Comparison of ENCODE assay signal across 9 cellular contexts in the genomic region with DNA sequence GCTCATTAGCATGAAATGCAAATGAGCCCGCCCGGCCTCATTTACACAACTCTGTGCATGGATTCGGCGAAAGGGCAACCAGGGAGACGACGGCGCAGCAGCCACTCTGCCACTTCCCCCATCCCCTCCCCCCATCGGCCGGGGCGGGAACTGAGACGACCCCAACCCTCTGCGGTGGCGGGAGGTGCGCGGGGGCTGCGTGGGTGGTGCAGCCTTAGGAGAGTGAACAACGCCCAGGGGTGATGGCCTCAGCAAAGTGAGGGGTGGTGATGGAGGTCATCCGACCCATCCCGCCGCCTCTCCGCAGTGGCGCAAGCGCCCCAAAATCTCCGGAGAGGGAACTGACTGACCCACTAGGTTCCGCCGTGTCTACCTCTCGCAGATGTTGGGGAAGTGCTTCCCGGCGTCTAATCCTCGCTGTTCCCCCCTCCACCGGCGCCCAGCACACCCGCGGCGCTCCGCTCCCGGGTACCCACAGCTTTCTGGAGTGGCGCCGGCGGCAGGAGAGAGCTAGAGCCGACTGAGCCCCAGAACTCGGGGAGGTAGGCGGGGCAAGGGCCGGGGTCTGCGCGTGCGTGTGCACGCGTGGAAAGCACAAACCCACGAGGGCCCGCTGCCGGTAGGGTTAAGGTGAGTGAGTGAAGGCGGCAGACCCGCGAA. TPM values are rescaled to one million over a fixed set of nuclear protein-coding genes. Genes with fewer than 3 reads are reported as not detected.
DNase-seq lines count a peak whose midpoint lies in the region; ATAC-seq, FAIRE-seq and TF ChIP-seq lines count a peak whose summit lies in the region.
"Had no signal": no experiment of that assay in that cellular context is flagged by ENCODE, and none has a peak within 500 bp of the region (broad histone marks: within the 10 kb centered on the region; RNA-seq: fewer than 3 reads in every experiment).

No MANE protein-coding gene starts in this region.

- no peak for TF ChIP-seq POLR2A in H1 (IDR thresholded peaks at IDR 0.05; ENCODE audit: control extremely low read depth in 1 of 2, low read depth in 2 of 2, low read length in 2 of 2)

- H3K79me2 ChIP-seq in H1 (ENCODE audit: control insufficient read depth in 1 of 2, insufficient read depth in 2 of 2, low read length in 2 of 2): no peaks in the 10 kb centered on the region

- no peak overlapping the region for H2BK120ac ChIP-seq in H1 (replicated peaks; ENCODE audit: low read depth, low read length)

- H2BK15ac ChIP-seq in H1 (ENCODE audit: low read length): no peak overlapping the region

- H3K18ac ChIP-seq in H1 (ENCODE audit: extremely low read depth, low read length): peak overlapping the region; percentile 32

- no peak overlapping the region for H3K4ac ChIP-seq in H1 (replicated peaks; ENCODE audit: insufficient read length, low read depth, low read length)

- TF ChIP-seq RAD21 in H1 (IDR thresholded peaks at IDR 0.05 in 1 of 2, conservative IDR thresholded peaks at IDR 0.05 in 1 of 2; ENCODE audit: low read depth in 2 of 2, low read length in 2 of 2): no peak

- H3K27ac ChIP-seq in H1 (ENCODE audit: low read depth, low read length): no peak overlapping the region

- no peak for TF ChIP-seq CTCF in H1 (IDR thresholded peaks at IDR 0.05; ENCODE audit: control extremely low read depth in 1 of 3, insufficient read depth in 1 of 3, low read depth in 1 of 3, low read length in 3 of 3)

- H4K8ac ChIP-seq in H1 (ENCODE audit: extremely low read depth, insufficient read depth, low read length): peak overlapping the region; percentile 87; the same call in 1 of the 2 replicates

- peak overlapping the region; percentile 75 to 91 for H3K4me2 ChIP-seq in H1 (ENCODE audit: insufficient read depth in 1 of 2, low read depth in 2 of 2, low read length in 2 of 2)

- H2AFZ ChIP-seq in H1 (ENCODE audit: low read length): no peak overlapping the region

- H2BK20ac ChIP-seq in H1 (ENCODE audit: low read length): no peak overlapping the region

- no peak overlapping the region for H4K91ac ChIP-seq in H1 (replicated peaks; ENCODE audit: insufficient read length, low read length)

- ATAC-seq in sciatic nerve (peak; percentile 3), GM19351 (IDR thresholded peaks at IDR 0.05; ENCODE audit: unreplicated experiment) (no peak)

- no peak for TF ChIP-seq EP300 in H1 (IDR thresholded peaks at IDR 0.05; ENCODE audit: borderline replicate concordance in 1 of 2, low read depth in 2 of 2, low read length in 2 of 2)

- no peak overlapping the region for H2AK5ac ChIP-seq in H1 (ENCODE audit: low read depth, low read length)

- DNase-seq in ELF-1 (ENCODE audit: low read depth, low spot score) (peak; percentile 57), NCI-H526 (lab: John Stamatoyannopoulos, UW) (peak; percentile 73 to 89), H1 (ENCODE audit: low read depth in 1 of 2, low spot score in 2 of 2) (peak in 1 of 2 experiments; percentile 82), sciatic nerve (ENCODE audit: low spot score) (no peak), NCI-H510A treated with DMSO at 0.1 percent for 48 hours (lab: John Stamatoyannopoulos, UW) (no peak), NCI-H1417 (lab: John Stamatoyannopoulos, UW) (no peak), SKM-1 (lab: John Stamatoyannopoulos, UW; ENCODE audit: unreplicated experiment) (no peak)

- H3K27me3 ChIP-seq in H1 (replicated peaks in 1 of 4; ENCODE audit: control insufficient read depth in 3 of 4, extremely low read depth in 1 of 4, insufficient read depth in 3 of 4, low read length in 3 of 4): peaks cover 25 to 60% (median 51%) of the 10 kb centered on the region in 4 experiments

- H3K56ac ChIP-seq in H1 (replicated peaks; ENCODE audit: insufficient read length, low read depth, low read length): no peak overlapping the region

- H4K5ac ChIP-seq in H1 (ENCODE audit: insufficient read length, low read depth, low read length): no peak overlapping the region

- WGBS in H1 (ENCODE audit: extremely low coverage in 1 of 2, insufficient coverage in 1 of 2, insufficient read length in 1 of 2, insufficient replicate concordance in 2 of 2, low coverage in 1 of 2, low lambda C conversion rate in 2 of 2, missing lambda C conversion rate in 1 of 2), 2 experiments: 3% methylated on average over 39 of the region's 55 CpGs; no CpG with 5 or more reads in 1 of the 2 experiments

- H3K79me1 ChIP-seq in H1 (ENCODE audit: low read depth, low read length): no peaks in the 10 kb centered on the region

- peaks cover 17% of the 10 kb centered on the region; the same call in 1 of the 2 replicates for H3K23me2 ChIP-seq in H1 (ENCODE audit: low read depth, low read length)

- no peaks in the 10 kb centered on the region for H3K36me3 ChIP-seq in H1 (ENCODE audit: control insufficient read depth in 2 of 4, insufficient read depth in 4 of 4, low read length in 3 of 4)

- no peak overlapping the region for H3K23ac ChIP-seq in H1 (ENCODE audit: insufficient read length)

- POLR2A ChIA-PET in H1 (lab: Charles Lee; ENCODE audit: partially characterized antibody): interaction anchor here (1.2 to 1.9 kb wide), 3 partner anchors 9 to 17 kb away, joined by 5 to 7 read pairs (median 5); no protein-coding TSS in a partner anchor

- no peak overlapping the region for H2BK12ac ChIP-seq in H1 (ENCODE audit: low read depth, low read length)

- FAIRE-seq in H1 (lab: Jason Lieb, UNC): no peak

- peaks cover 0 to 24% (median 14%) of the 10 kb centered on the region in 4 experiments; a peak in 6 of 7 replicates for H3K4me1 ChIP-seq in H1 (replicated peaks in 1 of 4; ENCODE audit: control insufficient read depth in 3 of 4, insufficient read depth in 4 of 4, low read length in 3 of 4)

- intact Hi-C loops in sciatic nerve (cut with DNase I): no loop called here

- no peak overlapping the region for H2BK5ac ChIP-seq in H1 (ENCODE audit: low read depth, low read length)

- no peaks in the 10 kb centered on the region for H3K9me3 ChIP-seq in H1 (ENCODE audit: insufficient read depth in 2 of 2, low read depth in 1 of 2, low read length in 1 of 2)

- H3K14ac ChIP-seq in H1 (ENCODE audit: insufficient read length): no peak overlapping the region

- peaks cover 4 to 7% of the 10 kb centered on the region in 2 experiments for H4K20me1 ChIP-seq in H1 (replicated peaks in 1 of 2; ENCODE audit: control insufficient read depth in 1 of 2, insufficient read depth in 2 of 2, low read length in 2 of 2)

- H3K9ac ChIP-seq in H1 (replicated peaks in 1 of 4; ENCODE audit: extremely low read depth in 1 of 4, low read depth in 3 of 4, low read length in 3 of 4): no peak overlapping the region

- CTCF ChIA-PET in H1 (lab: Charles Lee; ENCODE audit: partially characterized antibody): interaction anchor here (0.7 to 7.2 kb wide), 9 partner anchors 8 to 108 kb away, joined by 3 to 89 read pairs (median 4); no protein-coding TSS in a partner anchor

- H3K4me3 ChIP-seq in H1 (ENCODE audit: extremely low read depth in 1 of 4, insufficient read depth in 2 of 4, low read depth in 3 of 4, low read length in 4 of 4): peak overlapping the region; percentile 35 to 63 (median 51)

TF ChIP-seq in H1, 55 proteins besides CTCF, POLR2A, EP300 and RAD21 (continues in another document):
- TF ChIP-seq RBBP5 (IDR thresholded peaks at IDR 0.05; ENCODE audit: borderline replicate concordance, low read depth, low read length) (peak; percentile 45; the same call in 1 of the 2 replicates), TCF12 (IDR thresholded peaks at IDR 0.05; ENCODE audit: low read depth, low read length) (0 out of 2 replicates have a peak, but pooled peaks have one; percentile 4), SP1 (IDR thresholded peaks at IDR 0.05; ENCODE audit: low read depth, low read length) (0 out of 2 replicates have a peak, but pooled peaks have one; percentile 22), KDM4A (IDR thresholded peaks at IDR 0.05; ENCODE audit: low read depth, low read length, severe bottlenecking) (peak; percentile 72)

RNA-seq across cellular contexts. Expression of a gene that starts 1.4 kb away (rescaled TPM):
- total RNA-seq in H1 (2021; fragmentation: NEBNext Ultra II Directional; extraction: Animal tissue kit (Norgen Biotek cat#: 25700)): 4.8 and 4.9 TPM in 2 replicates
- 2.9 and 4.8 TPM in 2 replicates for polyA plus RNA-seq in H1 (2011; rRNA removed)
- polyA plus RNA-seq in H1 (2011; cell fraction: cytosol; rRNA removed): 3.4 TPM
- polyA plus RNA-seq in H1 (2011; cell fraction: nucleus; rRNA removed): 10.8 TPM
- polyA plus RNA-seq in H1 (2012, experiment 1 of 2): 4.0 to 4.7 TPM (median 4.5 TPM) in 4 replicates
- polyA plus RNA-seq in H1 (2012, experiment 2 of 2): 4.1 TPM
- polyA plus RNA-seq in H1 (2013, experiment 1 of 2): 2.5 TPM
- 2.6 TPM for polyA plus RNA-seq in H1 (2013, experiment 2 of 2)
- polyA minus RNA-seq in H1 (2011; rRNA and poly(A)+ RNA removed): 5.9 and 6.1 TPM in 2 replicates
- polyA minus RNA-seq in H1 (2011; cell fraction: cytosol; rRNA and poly(A)+ RNA removed): 3.8 TPM
- polyA minus RNA-seq in H1 (2011; cell fraction: nucleus; rRNA and poly(A)+ RNA removed): 7.7 TPM
- total RNA-seq in sciatic nerve: 0.36 TPM

RNA-seq across cellular contexts. Expression of a gene that starts 12.1 kb away (rescaled TPM):
- total RNA-seq in H1 (2021; fragmentation: NEBNext Ultra II Directional; extraction: Animal tissue kit (Norgen Biotek cat#: 25700)): 16.2 and 16.7 TPM in 2 replicates
- 17.5 and 23.2 TPM in 2 replicates for polyA plus RNA-seq in H1 (2011; rRNA removed)
- polyA plus RNA-seq in H1 (2011; cell fraction: cytosol; rRNA removed): 18.3 TPM
- polyA plus RNA-seq in H1 (2011; cell fraction: nucleus; rRNA removed): 124 TPM
- polyA plus RNA-seq in H1 (2012, experiment 1 of 2): 10.5 to 22.8 TPM (median 22.0 TPM) in 4 replicates
- polyA plus RNA-seq in H1 (2012, experiment 2 of 2): 15.5 TPM
- polyA plus RNA-seq in H1 (2013, experiment 1 of 2): 16.1 TPM
- polyA plus RNA-seq in H1 (2013, experiment 2 of 2): 14.2 TPM
- 9.0 and 10.5 TPM in 2 replicates for polyA minus RNA-seq in H1 (2011; rRNA and poly(A)+ RNA removed)
- polyA minus RNA-seq in H1 (2011; cell fraction: cytosol; rRNA and poly(A)+ RNA removed): 10.6 TPM
- polyA minus RNA-seq in H1 (2011; cell fraction: nucleus; rRNA and poly(A)+ RNA removed): 32.9 TPM
- 37.5 TPM for total RNA-seq in sciatic nerve

RNA-seq across cellular contexts. Expression of a gene that starts 26.6 kb away (rescaled TPM):
- 5.8 and 7.9 TPM in 2 replicates for total RNA-seq in H1 (2021; fragmentation: NEBNext Ultra II Directional; extraction: Animal tissue kit (Norgen Biotek cat#: 25700))
- 6.7 and 8.1 TPM in 2 replicates for polyA plus RNA-seq in H1 (2011; rRNA removed)
- polyA plus RNA-seq in H1 (2011; cell fraction: cytosol; rRNA removed): 4.7 TPM
- polyA plus RNA-seq in H1 (2011; cell fraction: nucleus; rRNA removed): 9.8 TPM
- polyA plus RNA-seq in H1 (2012, experiment 1 of 2): 4.6 to 8.1 TPM (median 4.8 TPM) in 4 replicates
- 18.3 TPM for polyA plus RNA-seq in H1 (2012, experiment 2 of 2)
- 4.9 TPM for polyA plus RNA-seq in H1 (2013, experiment 1 of 2)
- polyA plus RNA-seq in H1 (2013, experiment 2 of 2): 5.5 TPM
- 3.8 and 4.1 TPM in 2 replicates for polyA minus RNA-seq in H1 (2011; rRNA and poly(A)+ RNA removed)
- 5.2 TPM for polyA minus RNA-seq in H1 (2011; cell fraction: cytosol; rRNA and poly(A)+ RNA removed)
- polyA minus RNA-seq in H1 (2011; cell fraction: nucleus; rRNA and poly(A)+ RNA removed): 11.3 TPM
- total RNA-seq in sciatic nerve: 0.27 TPM
- total RNA-seq: activated T-helper 1 cell treated with anti-CD3 and anti-CD28 coated beads, Interleukin-12 subunit alpha, Interleukin-12 subunit beta, Interleukin-2, Interleukin-4 antibody, amounts not matched to agents 30 ng/mL and 10 ng/mL and 1 ng/mL, durations not matched to agents 14 hours and 24 hours and 36 hours had no signal

RNA-seq across cellular contexts. Expression of a gene that starts 50.8 kb away (rescaled TPM):
- total RNA-seq in H1 (2021; fragmentation: NEBNext Ultra II Directional; extraction: Animal tissue kit (Norgen Biotek cat#: 25700)): 1.7 and 3.3 TPM in 2 replicates
- polyA plus RNA-seq in H1 (2011; rRNA removed): 0.89 and 1.2 TPM in 2 replicates
- polyA plus RNA-seq in H1 (2011; cell fraction: cytosol; rRNA removed): 2.8 TPM
- 9.0 TPM for polyA plus RNA-seq in H1 (2011; cell fraction: nucleus; rRNA removed)
- polyA plus RNA-seq in H1 (2012, experiment 1 of 2): 0.88 to 2.6 TPM (median 2.1 TPM) in 4 replicates
- 1.0 TPM for polyA plus RNA-seq in H1 (2012, experiment 2 of 2)
- polyA plus RNA-seq in H1 (2013, experiment 1 of 2): 0.85 TPM
- 0.68 TPM for polyA plus RNA-seq in H1 (2013, experiment 2 of 2)
- polyA minus RNA-seq in H1 (2011; rRNA and poly(A)+ RNA removed): 2.2 and 2.6 TPM in 2 replicates
- polyA minus RNA-seq in H1 (2011; cell fraction: cytosol; rRNA and poly(A)+ RNA removed): 2.4 TPM
- 6.1 TPM for polyA minus RNA-seq in H1 (2011; cell fraction: nucleus; rRNA and poly(A)+ RNA removed)
- 3.3 TPM for total RNA-seq in sciatic nerve

Comparison
In these comparisons a context has a peak if more than half of its experiments do, and no peak if none do; other contexts are left out.
1. DNase-seq: peak in ELF-1 (single experiment) and NCI-H526 (2 of 2); none in sciatic nerve (single experiment), NCI-H510A treated with DMSO at 0.1 percent for 48 hours (single experiment), NCI-H1417 (0 of 3) and SKM-1 (single experiment).